Comparison of ENCODE assay signal across 18 cellular contexts in the genomic region with DNA sequence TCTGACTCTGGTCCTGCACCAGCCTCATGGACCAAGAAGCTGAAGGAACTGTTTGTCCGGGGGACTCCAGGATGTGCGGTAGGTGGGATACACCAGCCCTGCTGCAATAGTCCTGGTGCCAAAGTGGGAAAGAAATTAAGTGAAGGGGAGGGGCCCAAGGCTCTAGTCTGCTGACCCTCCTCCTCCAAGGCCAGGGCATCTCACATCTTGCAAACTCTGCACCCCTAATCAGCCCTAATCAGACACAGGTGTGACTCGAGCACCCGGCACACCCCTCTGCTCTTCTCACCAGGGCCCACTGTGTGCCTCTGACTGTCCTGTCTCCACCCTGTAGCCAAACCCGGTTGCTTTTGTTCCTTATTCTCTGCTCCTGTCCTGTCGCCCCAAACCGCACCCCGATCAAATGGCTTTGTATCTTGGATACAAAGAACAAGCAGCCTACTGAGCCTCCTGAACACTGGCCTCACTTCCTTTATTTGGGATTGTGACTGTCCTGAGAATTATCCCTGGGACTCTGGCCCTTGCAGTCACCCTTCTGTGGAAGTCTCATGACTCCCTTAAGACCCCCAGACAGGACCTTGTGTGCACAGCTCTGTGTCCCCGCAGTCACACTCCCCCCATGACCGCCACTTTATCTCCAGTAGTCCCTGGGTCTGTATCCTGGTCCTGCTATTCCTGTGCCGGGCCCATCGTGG. TPM values are rescaled to one million over a fixed set of nuclear protein-coding genes. Genes with fewer than 3 reads are reported as not detected.
DNase-seq lines count a peak whose midpoint lies in the region; ATAC-seq and TF ChIP-seq lines count a peak whose summit lies in the region.
"Had no signal": no experiment of that assay in that cellular context is flagged by ENCODE, and none has a peak within 500 bp of the region (broad histone marks: within the 10 kb centered on the region; RNA-seq: fewer than 3 reads in every experiment).

No MANE protein-coding gene starts in this region.

- H3K9ac ChIP-seq in endodermal cell (ENCODE audit: extremely low read depth, low read length, poor library complexity, severe bottlenecking) = no peak overlapping the region

- H3K9me3 ChIP-seq in endodermal cell (ENCODE audit: control insufficient read depth, low read length) = no peaks in the 10 kb centered on the region

- TF ChIP-seq CTCF in endodermal cell (conservative IDR thresholded peaks at IDR 0.05) (no peak), osteocyte (IDR thresholded peaks at IDR 0.05) (no peak), type B pancreatic cell (conservative IDR thresholded peaks at IDR 0.05) (no peak)

- ATAC-seq in activated CD8-positive, alpha-beta memory T cell treated with anti-CD3 and anti-CD28 coated beads, Interleukin-2, amount 10 ng/mL, durations not matched to agents 7 days and 5 days = no peak
- no peak for ATAC-seq in HG02610 (IDR thresholded peaks at IDR 0.05; ENCODE audit: unreplicated experiment)
- ATAC-seq: GM12878 had no signal

- H3K36me3 Mint-ChIP-seq in activated CD8-positive, alpha-beta memory T cell treated with anti-CD3 and anti-CD28 coated beads, Interleukin-2, amount 10 ng/mL, durations not matched to agents 7 days and 5 days = no peaks in the 10 kb centered on the region
- H3K36me3 Mint-ChIP-seq in endodermal cell (ENCODE audit: low read depth) (no peaks in the 10 kb centered on the region), osteocyte (ENCODE audit: unreplicated experiment) (no peaks in the 10 kb centered on the region), type B pancreatic cell (no peaks in the 10 kb centered on the region)
- H3K36me3 Mint-ChIP-seq: CD4-positive, alpha-beta memory T cell had no signal

- no peak overlapping the region for H3K27ac ChIP-seq in endodermal cell (ENCODE audit: low read depth, low read length)

- H3K27ac Mint-ChIP-seq in activated CD8-positive, alpha-beta memory T cell treated with anti-CD3 and anti-CD28 coated beads, Interleukin-2, amount 10 ng/mL, durations not matched to agents 7 days and 5 days = no peak overlapping the region
- no peak overlapping the region for H3K27ac Mint-ChIP-seq in endodermal cell
- no peak overlapping the region for H3K27ac Mint-ChIP-seq in osteocyte (ENCODE audit: unreplicated experiment)
- H3K27ac Mint-ChIP-seq in type B pancreatic cell = no peak overlapping the region

- H3K27me3 Mint-ChIP-seq in activated CD8-positive, alpha-beta memory T cell treated with anti-CD3 and anti-CD28 coated beads, Interleukin-2, amount 10 ng/mL, durations not matched to agents 7 days and 5 days = no peaks in the 10 kb centered on the region
- H3K27me3 Mint-ChIP-seq in endodermal cell (ENCODE audit: insufficient read depth) (no peaks in the 10 kb centered on the region), osteocyte (ENCODE audit: unreplicated experiment) (no peaks in the 10 kb centered on the region), type B pancreatic cell (no peaks in the 10 kb centered on the region)
- H3K27me3 Mint-ChIP-seq: CD4-positive, alpha-beta memory T cell had no signal

- H3K4me3 ChIP-seq in endodermal cell (ENCODE audit: low read length) = no peak overlapping the region
- H3K4me3 ChIP-seq: GM12878 had no signal

- peaks cover 3% of the 10 kb centered on the region for H3K4me1 Mint-ChIP-seq in activated CD8-positive, alpha-beta memory T cell treated with anti-CD3 and anti-CD28 coated beads, Interleukin-2, amount 10 ng/mL, durations not matched to agents 7 days and 5 days
- H3K4me1 Mint-ChIP-seq in endodermal cell = no peaks in the 10 kb centered on the region
- no peaks in the 10 kb centered on the region for H3K4me1 Mint-ChIP-seq in osteocyte (ENCODE audit: unreplicated experiment)
- H3K4me1 Mint-ChIP-seq in type B pancreatic cell (ENCODE audit: unreplicated experiment) = peaks cover 3% of the 10 kb centered on the region
- H3K4me1 Mint-ChIP-seq: CD4-positive, alpha-beta memory T cell had no signal

- WGBS in endodermal cell (ENCODE audit: insufficient coverage in 1 of 2, insufficient read length in 1 of 2), 2 experiments = 93% methylated on average over 5 to 12 of the region's 12 CpGs

- no peaks in the 10 kb centered on the region for H3K36me3 ChIP-seq in endodermal cell (ENCODE audit: control insufficient read depth, insufficient read depth, low read length)

- CTCF ChIA-PET in activated CD8-positive, alpha-beta memory T cell treated with anti-CD3 and anti-CD28 coated beads, Interleukin-2, amount 10 ng/mL, durations not matched to agents 7 days and 5 days (lab: Charles Lee) = interaction anchor here (1.2 kb wide), 1 partner anchor 24 kb away, joined by 3 read pairs; no protein-coding TSS in a partner anchor

- no peaks in the 10 kb centered on the region for H3K27me3 ChIP-seq in endodermal cell (ENCODE audit: control insufficient read depth, insufficient read depth, low read length, poor library complexity, severe bottlenecking)

- H3K9me3 Mint-ChIP-seq in activated CD8-positive, alpha-beta memory T cell treated with anti-CD3 and anti-CD28 coated beads, Interleukin-2, amount 10 ng/mL, durations not matched to agents 7 days and 5 days (ENCODE audit: low read depth) = no peaks in the 10 kb centered on the region
- no peaks in the 10 kb centered on the region for H3K9me3 Mint-ChIP-seq in endodermal cell
- H3K9me3 Mint-ChIP-seq in osteocyte (ENCODE audit: unreplicated experiment) = no peaks in the 10 kb centered on the region
- no peaks in the 10 kb centered on the region for H3K9me3 Mint-ChIP-seq in type B pancreatic cell
- H3K9me3 Mint-ChIP-seq: CD4-positive, alpha-beta memory T cell had no signal

- no peaks in the 10 kb centered on the region for H3K4me1 ChIP-seq in endodermal cell (ENCODE audit: control insufficient read depth, insufficient read depth, low read length)

- DNase-seq in activated CD8-positive, alpha-beta memory T cell treated with anti-CD3 and anti-CD28 coated beads, Interleukin-2, amount 50 U/mL, for 48 hours = peak; percentile 12
- no peak for DNase-seq in activated CD8-positive, alpha-beta memory T cell treated with anti-CD3 and anti-CD28 coated beads, Interleukin-2, amount 10 ng/mL, durations not matched to agents 7 days and 5 days
- DNase-seq in endodermal cell = peak; percentile 17
- peak; percentile 51 for DNase-seq in osteocyte (ENCODE audit: extremely low spot score, unreplicated experiment)
- DNase-seq in type B pancreatic cell (ENCODE audit: extremely low spot score, unreplicated experiment) = peak; percentile 50
- no peak for DNase-seq in RPMI8226
- DNase-seq in NCI-H2107 (lab: John Stamatoyannopoulos, UW) = no peak
- DNase-seq: 8988T; CD4-positive, alpha-beta memory T cell; DND-41; GDM1; GOT3; KBM-7; NCI-H146; NCI-H2081; NCI-H524 had no signal

- H3K4me3 Mint-ChIP-seq in activated CD8-positive, alpha-beta memory T cell treated with anti-CD3 and anti-CD28 coated beads, Interleukin-2, amount 10 ng/mL, durations not matched to agents 7 days and 5 days = no peak overlapping the region
- H3K4me3 Mint-ChIP-seq in endodermal cell (no peak overlapping the region), osteocyte (ENCODE audit: unreplicated experiment) (no peak overlapping the region), type B pancreatic cell (no peak overlapping the region)
- H3K4me3 Mint-ChIP-seq: CD4-positive, alpha-beta memory T cell had no signal

RNA-seq across cellular contexts. Expression of a gene that starts 26.7 kb away (rescaled TPM):
- 10 to 100 TPM; 22.5 to 23.8 TPM for total RNA-seq in activated CD8-positive, alpha-beta memory T cell treated with anti-CD3 and anti-CD28 coated beads, Interleukin-2, amount 10 ng/mL, durations not matched to agents 7 days and 5 days
- total RNA-seq in endodermal cell (10 to 100 TPM; 46.8 to 50.4 TPM), osteocyte (80.6 and 89.2 TPM in 2 replicates), type B pancreatic cell (ENCODE audit: low replicate concordance) (53.6 and 56.4 TPM in 2 replicates)
- polyA plus RNA-seq in endodermal cell (2013, experiment 1 of 2) = 48.2 TPM
- polyA plus RNA-seq in endodermal cell (2013, experiment 2 of 2) = 42.7 TPM

Comparison
In these comparisons a context has a peak if more than half of its experiments do, and no peak if none do; other contexts are left out.
1. DNase-seq: peak in activated CD8-positive, alpha-beta memory T cell treated with anti-CD3 and anti-CD28 coated beads, Interleukin-2, amount 50 U/mL, for 48 hours (single experiment), endodermal cell (single experiment), osteocyte (single experiment) and type B pancreatic cell (single experiment); none in activated CD8-positive, alpha-beta memory T cell treated with anti-CD3 and anti-CD28 coated beads, Interleukin-2, amount 10 ng/mL, durations not matched to agents 7 days and 5 days (single experiment), RPMI8226 (single experiment) and NCI-H2107 (single experiment).